In the genomic region with DNA sequence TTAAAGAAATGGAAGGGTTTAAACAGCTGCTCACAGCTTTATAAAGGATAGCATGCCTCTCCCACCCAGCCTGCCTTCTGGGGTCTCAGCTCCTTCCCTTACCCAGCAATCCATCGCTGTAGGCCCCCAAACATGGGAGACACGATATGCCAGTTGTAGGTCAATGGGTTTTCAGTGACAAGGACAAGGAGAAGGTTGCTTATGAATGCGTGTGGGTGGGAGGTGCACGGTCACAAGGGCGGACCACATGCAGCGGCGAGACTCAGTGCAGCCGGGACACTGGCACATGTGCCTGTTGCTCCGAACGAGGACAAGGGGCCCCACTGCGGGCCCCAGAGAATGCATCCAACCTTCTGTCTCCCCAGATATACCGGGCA, we compare ENCODE assay signal across 16 cellular contexts.
DNase-seq lines count a peak whose midpoint lies in the region; ATAC-seq, FAIRE-seq and TF ChIP-seq lines count a peak whose summit lies in the region.
"Had no signal": no experiment of that assay in that cellular context is flagged by ENCODE, and none has a peak within 500 bp of the region (broad histone marks: within the 10 kb centered on the region; RNA-seq: fewer than 3 reads in every experiment).

No MANE protein-coding gene starts in this region.

- peak overlapping the region; percentile 82 for H3K27ac Mint-ChIP-seq in activated CD4-positive, alpha-beta T cell treated with anti-CD3 and anti-CD28 coated beads, Interleukin-2, amount 10 ng/mL, durations not matched to agents 24 days and 14 days
- no peak overlapping the region for H3K27ac Mint-ChIP-seq in activated CD4-positive, alpha-beta T cell treated with anti-CD3 and anti-CD28 coated beads for 36 hours
- H3K27ac Mint-ChIP-seq in stimulated activated naive B cell treated with anti-CD40 and anti-IgM and Interleukin-4, amounts not matched to agents 10 μg/mL and 1 μg/mL and 100 μg/mL, for 72 hours, result peak overlapping the region; percentile 94
- H3K27ac Mint-ChIP-seq: endodermal cell had no signal

- no peak for TF ChIP-seq CTCF in bronchial epithelial cell (IDR thresholded peaks at IDR 0.05; ENCODE audit: insufficient read depth, low read length, severe bottlenecking)

- H3K27me3 Mint-ChIP-seq in activated CD4-positive, alpha-beta T cell treated with anti-CD3 and anti-CD28 coated beads, Interleukin-2, amount 10 ng/mL, durations not matched to agents 24 days and 14 days, result peaks cover 14% of the 10 kb centered on the region
- H3K27me3 Mint-ChIP-seq in activated CD4-positive, alpha-beta T cell treated with anti-CD3 and anti-CD28 coated beads for 36 hours, result peaks cover 5% of the 10 kb centered on the region
- no peaks in the 10 kb centered on the region for H3K27me3 Mint-ChIP-seq in stimulated activated naive B cell treated with anti-CD40 and anti-IgM and Interleukin-4, amounts not matched to agents 10 μg/mL and 1 μg/mL and 100 μg/mL, for 72 hours

- ATAC-seq in activated CD4-positive, alpha-beta T cell treated with anti-CD3 and anti-CD28 coated beads for 36 hours, result no peak
- peak; percentile 9 for ATAC-seq in HG02798 (IDR thresholded peaks at IDR 0.05; ENCODE audit: poor library complexity, unreplicated experiment)
- no peak for ATAC-seq in stimulated activated naive B cell treated with anti-CD40 and anti-IgM and Interleukin-4, amounts not matched to agents 10 μg/mL and 1 μg/mL and 100 μg/mL, for 72 hours (replicated peaks)
- no peak for ATAC-seq in HG02642 (IDR thresholded peaks at IDR 0.05; ENCODE audit: poor library complexity, unreplicated experiment)
- ATAC-seq: Right ventricle myocardium inferior had no signal

- H3K4me3 ChIP-seq in bronchial epithelial cell (ENCODE audit: low read depth, low read length), result no peak overlapping the region
- H3K4me3 ChIP-seq: thoracic aorta had no signal

- CTCF ChIA-PET in activated CD4-positive, alpha-beta T cell treated with anti-CD3 and anti-CD28 coated beads for 36 hours (lab: Charles Lee), result interaction anchor here (1.2 to 1.3 kb wide), 2 partner anchors 105 to 368 kb away, joined by 3 to 4 read pairs; a partner anchor contains a TSS

- no peaks in the 10 kb centered on the region for H3K27me3 ChIP-seq in bronchial epithelial cell (ENCODE audit: control insufficient read depth, insufficient read depth, low read length)

- no peak for DNase-seq in activated CD4-positive, alpha-beta T cell treated with anti-CD3 and anti-CD28 coated beads, Interleukin-2, amount 10 ng/mL, durations not matched to agents 24 days and 14 days
- DNase-seq in activated CD4-positive, alpha-beta T cell treated with anti-CD3 and anti-CD28 coated beads for 36 hours, result no peak
- DNase-seq in bronchial epithelial cell (ENCODE audit: low read depth) (no peak), NAMALWA (ENCODE audit: low spot score) (no peak)
- no peak for DNase-seq in stimulated activated naive B cell treated with anti-CD40 and anti-IgM and Interleukin-4, amounts not matched to agents 10 μg/mL and 1 μg/mL and 100 μg/mL, for 72 hours
- no peak for DNase-seq in activated effector memory CD4-positive, alpha-beta T cell treated with Interleukin-2 at 50 U/mL for 16 hours
- DNase-seq: endodermal cell, H9, NCI-H1092 treated with DMSO at 0.1 percent for 48 hours, NCI-H2107, NCI-H510A treated with DMSO at 0.1 percent for 48 hours had no signal

- peaks cover 3% of the 10 kb centered on the region for H3K36me3 ChIP-seq in bronchial epithelial cell (ENCODE audit: control insufficient read depth, insufficient read depth, low read length)
- H3K36me3 ChIP-seq: thoracic aorta had no signal

- H3K4me3 Mint-ChIP-seq in activated CD4-positive, alpha-beta T cell treated with anti-CD3 and anti-CD28 coated beads, Interleukin-2, amount 10 ng/mL, durations not matched to agents 24 days and 14 days, result peak overlapping the region; percentile 60
- no peak overlapping the region for H3K4me3 Mint-ChIP-seq in activated CD4-positive, alpha-beta T cell treated with anti-CD3 and anti-CD28 coated beads for 36 hours
- H3K4me3 Mint-ChIP-seq in stimulated activated naive B cell treated with anti-CD40 and anti-IgM and Interleukin-4, amounts not matched to agents 10 μg/mL and 1 μg/mL and 100 μg/mL, for 72 hours, result peak overlapping the region; percentile 49 to 61
- H3K4me3 Mint-ChIP-seq: endodermal cell, H9 had no signal

- peak; percentile 75 for FAIRE-seq in bronchial epithelial cell (lab: Jason Lieb, UNC)

- H3K9me3 Mint-ChIP-seq in activated CD4-positive, alpha-beta T cell treated with anti-CD3 and anti-CD28 coated beads, Interleukin-2, amount 10 ng/mL, durations not matched to agents 24 days and 14 days, result no peaks in the 10 kb centered on the region
- no peaks in the 10 kb centered on the region for H3K9me3 Mint-ChIP-seq in activated CD4-positive, alpha-beta T cell treated with anti-CD3 and anti-CD28 coated beads for 36 hours (ENCODE audit: low read depth)
- H3K9me3 Mint-ChIP-seq in stimulated activated naive B cell treated with anti-CD40 and anti-IgM and Interleukin-4, amounts not matched to agents 10 μg/mL and 1 μg/mL and 100 μg/mL, for 72 hours, result peaks cover 8 to 9% of the 10 kb centered on the region in 2 donors
- H3K9me3 Mint-ChIP-seq: activated T-cell treated with anti-CD3 and anti-CD28 coated beads, Interleukin-2, amount 50 U/mL, for 24 hours; endodermal cell; H9 had no signal

- H3K4me1 Mint-ChIP-seq in activated CD4-positive, alpha-beta T cell treated with anti-CD3 and anti-CD28 coated beads, Interleukin-2, amount 10 ng/mL, durations not matched to agents 24 days and 14 days, result peaks cover 30% of the 10 kb centered on the region
- H3K4me1 Mint-ChIP-seq in activated CD4-positive, alpha-beta T cell treated with anti-CD3 and anti-CD28 coated beads for 36 hours, result peaks cover 26% of the 10 kb centered on the region
- H3K4me1 Mint-ChIP-seq in stimulated activated naive B cell treated with anti-CD40 and anti-IgM and Interleukin-4, amounts not matched to agents 10 μg/mL and 1 μg/mL and 100 μg/mL, for 72 hours, result peaks cover 52 to 69% of the 10 kb centered on the region in 2 donors
- H3K4me1 Mint-ChIP-seq: endodermal cell had no signal

- intact Hi-C loops in activated CD4-positive, alpha-beta T cell treated with anti-CD3 and anti-CD28 coated beads, Interleukin-2, amount 10 ng/mL, durations not matched to agents 24 days and 14 days (cut with micrococcal nuclease), result loop anchor here (10.0 kb wide), 1 partner anchor 50 kb away; no protein-coding TSS in a partner anchor
- intact Hi-C loops in activated CD4-positive, alpha-beta T cell treated with anti-CD3 and anti-CD28 coated beads for 36 hours (cut with DNase I, micrococcal nuclease), result no loop called here

- POLR2A ChIA-PET in activated CD4-positive, alpha-beta T cell treated with anti-CD3 and anti-CD28 coated beads for 36 hours (lab: Charles Lee), result no interaction called here

- no peaks in the 10 kb centered on the region for H3K36me3 Mint-ChIP-seq in activated CD4-positive, alpha-beta T cell treated with anti-CD3 and anti-CD28 coated beads, Interleukin-2, amount 10 ng/mL, durations not matched to agents 24 days and 14 days (ENCODE audit: low read depth)
- no peaks in the 10 kb centered on the region for H3K36me3 Mint-ChIP-seq in activated CD4-positive, alpha-beta T cell treated with anti-CD3 and anti-CD28 coated beads for 36 hours (ENCODE audit: low read depth)
- H3K36me3 Mint-ChIP-seq in stimulated activated naive B cell treated with anti-CD40 and anti-IgM and Interleukin-4, amounts not matched to agents 10 μg/mL and 1 μg/mL and 100 μg/mL, for 72 hours, result peaks cover 33 to 61% of the 10 kb centered on the region in 2 donors
